In genomic region chr9:114850871-114851270, GRCh38 we compare ENCODE assay signal across 13 cellular contexts. TPM values are rescaled to one million over a fixed set of nuclear protein-coding genes. Genes with fewer than 3 reads are reported as not detected.
DNase-seq lines count a peak whose midpoint lies in the region; ATAC-seq and TF ChIP-seq lines count a peak whose summit lies in the region.
"Had no signal": no experiment of that assay in that cellular context is flagged by ENCODE, and none has a peak within 500 bp of the region (broad histone marks: within the 10 kb centered on the region; RNA-seq: fewer than 3 reads in every experiment).

No MANE protein-coding gene starts in this region.

- TF ChIP-seq POLR2A in esophagus squamous epithelium (IDR thresholded peaks at IDR 0.05) = no peak

- no peaks in the 10 kb centered on the region for H4K20me1 ChIP-seq in fibroblast of lung (ENCODE audit: control insufficient read depth, extremely low read depth, insufficient read depth, low read length)

- peaks cover 0 to 10% (median 0%) of the 10 kb centered on the region in 11 donors for H3K9me3 Mint-ChIP-seq in naive thymus-derived CD4-positive, alpha-beta T cell

- H2AFZ ChIP-seq in fibroblast of lung (ENCODE audit: low read length) = no peak overlapping the region

- CTCF ChIA-PET in naive thymus-derived CD4-positive, alpha-beta T cell (lab: Charles Lee) = no interaction called here

- H3K4me3 ChIP-seq in fibroblast of lung (replicated peaks in 1 of 4; ENCODE audit: control extremely low read depth in 1 of 4, insufficient read depth in 1 of 4, low read depth in 3 of 4, low read length in 4 of 4) = no peak overlapping the region
- H3K4me3 ChIP-seq in urinary bladder (ENCODE audit: low read depth, low read length) = no peak overlapping the region
- no peak overlapping the region for H3K4me3 ChIP-seq in esophagus squamous epithelium
- no peak overlapping the region for H3K4me3 ChIP-seq in naive thymus-derived CD4-positive, alpha-beta T cell (ENCODE audit: low read length)
- H3K4me3 ChIP-seq: coronary artery had no signal

- POLR2A ChIA-PET in naive thymus-derived CD4-positive, alpha-beta T cell (lab: Charles Lee) = no interaction called here

- H3K79me2 ChIP-seq in fibroblast of lung (ENCODE audit: control insufficient read depth, insufficient read depth, low read length) = no peaks in the 10 kb centered on the region

- intact Hi-C loops in esophagus squamous epithelium (cut with DNase I) = no loop called here
- intact Hi-C loops in naive thymus-derived CD4-positive, alpha-beta T cell (cut with micrococcal nuclease) = loop anchor here in 1 of 2 donors (2.0 kb wide), 1 partner anchor 48 kb away; no protein-coding TSS in a partner anchor

- H3K27ac ChIP-seq in fibroblast of lung (ENCODE audit: insufficient read depth, low read length) = no peak overlapping the region
- H3K27ac ChIP-seq in urinary bladder (ENCODE audit: low read depth) = peak overlapping the region; percentile 2
- H3K27ac ChIP-seq in esophagus squamous epithelium = no peak overlapping the region
- no peak overlapping the region for H3K27ac ChIP-seq in naive thymus-derived CD4-positive, alpha-beta T cell (ENCODE audit: low read depth, low read length)
- H3K27ac ChIP-seq: coronary artery had no signal

- peaks cover 0 to 5% (median 0%) of the 10 kb centered on the region in 5 donors for H3K27me3 Mint-ChIP-seq in naive thymus-derived CD4-positive, alpha-beta T cell

- peak overlapping the region; percentile 8 for H3K4me2 ChIP-seq in fibroblast of lung (ENCODE audit: extremely low read depth, insufficient read depth, low read length)

- H3K9me3 ChIP-seq in fibroblast of lung (ENCODE audit: control insufficient read depth, insufficient read depth, low read depth, low read length) (no peaks in the 10 kb centered on the region), esophagus squamous epithelium (no peaks in the 10 kb centered on the region)
- no peaks in the 10 kb centered on the region for H3K9me3 ChIP-seq in naive thymus-derived CD4-positive, alpha-beta T cell (ENCODE audit: control insufficient read depth in 2 of 3, low read length in 3 of 3)
- H3K9me3 ChIP-seq: BE2C had no signal

- peak; percentile 62 for ATAC-seq in SK-N-SH treated with all-trans-retinoic acid at 6 μM for 48 hours
- ATAC-seq in naive thymus-derived CD4-positive, alpha-beta T cell = no peak

- H3K4me3 Mint-ChIP-seq in naive thymus-derived CD4-positive, alpha-beta T cell = no peak overlapping the region

- TF ChIP-seq CTCF in fibroblast of lung (conservative IDR thresholded peaks at IDR 0.05 in 1 of 2, IDR thresholded peaks at IDR 0.05 in 1 of 2; ENCODE audit: low read depth in 1 of 2, low read length in 2 of 2) (no peak), esophagus squamous epithelium (IDR thresholded peaks at IDR 0.05) (no peak)

- 82% methylated on average over 2 of the region's 2 CpGs for WGBS in urinary bladder
- WGBS in esophagus squamous epithelium, 2 donors = 52 to 58% methylated on average over 2 of the region's 2 CpGs

- peak; percentile 28 for DNase-seq in stimulated activated CD4-positive, alpha-beta T cell treated with anti-CD3 and anti-CD28 coated beads, Interleukin-15, amount 100 ng/mL, for 24 hours
- DNase-seq in stimulated activated CD4-positive, alpha-beta T cell treated with anti-CD3 and anti-CD28 coated beads, Interleukin-2, amount 100 ng/mL, for 48 hours = no peak
- DNase-seq in fibroblast of lung (ENCODE audit: low read depth in 2 of 2) (peak in 1 of 2 donors; percentile 48), esophagus squamous epithelium (lab: John Stamatoyannopoulos, UW) (no peak), SKM-1 (lab: John Stamatoyannopoulos, UW; ENCODE audit: unreplicated experiment) (no peak)
- no peak for DNase-seq in naive thymus-derived CD4-positive, alpha-beta T cell
- DNase-seq: activated CD4-positive, alpha-beta T cell treated with anti-CD3 and anti-CD28 coated beads, Interleukin-2, amount 50 U/mL, for 1 hour; BE2C; islet precursor cell; NCI-H2171 had no signal

- H3K27me3 ChIP-seq in fibroblast of lung (ENCODE audit: control insufficient read depth, insufficient read depth, low read length) (no peaks in the 10 kb centered on the region), esophagus squamous epithelium (no peaks in the 10 kb centered on the region)
- H3K27me3 ChIP-seq in naive thymus-derived CD4-positive, alpha-beta T cell (ENCODE audit: control insufficient read depth in 2 of 2, insufficient read depth in 2 of 2, low read length in 2 of 2) = no peaks in the 10 kb centered on the region
- H3K27me3 ChIP-seq: BE2C had no signal

- peaks cover 0 to 10% (median 0%) of the 10 kb centered on the region in 5 donors for H3K36me3 Mint-ChIP-seq in naive thymus-derived CD4-positive, alpha-beta T cell

- peak overlapping the region in 2 of 9 donors; percentile 0 to 33 for H3K27ac Mint-ChIP-seq in naive thymus-derived CD4-positive, alpha-beta T cell

- H3K4me1 Mint-ChIP-seq in naive thymus-derived CD4-positive, alpha-beta T cell = peaks cover 8 to 13% (median 10%) of the 10 kb centered on the region in 7 donors

- H3K36me3 ChIP-seq in fibroblast of lung (ENCODE audit: control insufficient read depth, insufficient read depth, low read length) (no peaks in the 10 kb centered on the region), urinary bladder (ENCODE audit: insufficient read depth) (no peaks in the 10 kb centered on the region), esophagus squamous epithelium (no peaks in the 10 kb centered on the region)
- H3K36me3 ChIP-seq in naive thymus-derived CD4-positive, alpha-beta T cell (ENCODE audit: control insufficient read depth in 2 of 3, insufficient read depth in 3 of 3, low read length in 3 of 3) = no peaks in the 10 kb centered on the region
- H3K36me3 ChIP-seq: BE2C had no signal

- no peak overlapping the region for H3K9ac ChIP-seq in fibroblast of lung (ENCODE audit: insufficient read depth, low read length)

- H3K4me1 ChIP-seq in fibroblast of lung (ENCODE audit: control insufficient read depth, extremely low read depth, insufficient read depth, low read length) (peaks cover 14% of the 10 kb centered on the region), urinary bladder (ENCODE audit: insufficient read depth) (no peaks in the 10 kb centered on the region), esophagus squamous epithelium (peaks cover 0 to 12% (median 0%) of the 10 kb centered on the region in 3 donors)
- H3K4me1 ChIP-seq in naive thymus-derived CD4-positive, alpha-beta T cell (ENCODE audit: control insufficient read depth in 2 of 2, insufficient read depth in 2 of 2, low read length in 2 of 2) = no peaks in the 10 kb centered on the region
- H3K4me1 ChIP-seq: BE2C had no signal

TF ChIP-seq in SK-N-SH treated with all-trans-retinoic acid at 6 μM for 48 hours, 23 proteins besides CTCF, POLR2A, EP300 and RAD21:
- TF ChIP-seq PPARA (CRISPR knock-in tag; IDR thresholded peaks at IDR 0.05; ENCODE audit: borderline replicate concordance) (no peak), ZNF70 (CRISPR knock-in tag; IDR thresholded peaks at IDR 0.05) (no peak), ISL1 (CRISPR knock-in tag; IDR thresholded peaks at IDR 0.05) (no peak), SNAI2 (CRISPR knock-in tag; IDR thresholded peaks at IDR 0.05) (no peak), RARB (CRISPR knock-in tag; IDR thresholded peaks at IDR 0.05) (no peak), GLIS3 (CRISPR knock-in tag; IDR thresholded peaks at IDR 0.05) (no peak), ZNF8 (CRISPR knock-in tag; IDR thresholded peaks at IDR 0.05) (no peak)
- TF ChIP-seq, protein P1, sequence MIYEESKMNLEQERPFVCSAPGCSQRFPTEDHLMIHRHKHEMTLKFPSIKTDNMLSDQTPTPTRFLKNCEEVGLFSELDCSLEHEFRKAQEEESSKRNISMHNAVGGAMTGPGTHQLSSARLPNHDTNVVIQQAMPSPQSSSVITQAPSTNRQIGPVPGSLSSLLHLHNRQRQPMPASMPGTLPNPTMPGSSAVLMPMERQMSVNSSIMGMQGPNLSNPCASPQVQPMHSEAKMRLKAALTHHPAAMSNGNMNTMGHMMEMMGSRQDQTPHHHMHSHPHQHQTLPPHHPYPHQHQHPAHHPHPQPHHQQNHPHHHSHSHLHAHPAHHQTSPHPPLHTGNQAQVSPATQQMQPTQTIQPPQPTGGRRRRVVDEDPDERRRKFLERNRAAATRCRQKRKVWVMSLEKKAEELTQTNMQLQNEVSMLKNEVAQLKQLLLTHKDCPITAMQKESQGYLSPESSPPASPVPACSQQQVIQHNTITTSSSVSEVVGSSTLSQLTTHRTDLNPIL (CRISPR knock-in tag; IDR thresholded peaks at IDR 0.05; ENCODE audit: low read depth) = no peak

RNA-seq across cellular contexts. Expression of gene TNFSF15, which starts 45.0 kb away (rescaled TPM):
- 0.26 and 0.33 TPM in 2 replicates for total RNA-seq in fibroblast of lung
- 0.11 and 0.76 TPM in 2 replicates for polyA plus RNA-seq in fibroblast of lung
- polyA plus RNA-seq in fibroblast of lung (2012) = 0.05 and 0.47 TPM in 2 replicates
- polyA minus RNA-seq in fibroblast of lung (ENCODE audit: low replicate concordance) = 0.19 and 0.43 TPM in 2 replicates
- total RNA-seq in urinary bladder = 8.8 TPM
- 0.92 TPM for polyA plus RNA-seq in urinary bladder
- 1 to 10 TPM; 1.4 to 2.3 (median 1.5) TPM for total RNA-seq in esophagus squamous epithelium
- 1 to 10 TPM in 1 of 5 experiments, under 1 TPM in 1, not detected in 3; 0.44 to 3.8 TPM for total RNA-seq in naive thymus-derived CD4-positive, alpha-beta T cell
- polyA plus RNA-seq in naive thymus-derived CD4-positive, alpha-beta T cell = not detected
